ENCODE assay signal across 19 cellular contexts in genomic region chr7:115211171-115211570, GRCh38.
DNase-seq lines count a peak whose midpoint lies in the region; ATAC-seq, FAIRE-seq and TF ChIP-seq lines count a peak whose summit lies in the region.
"Had no signal": no experiment of that assay in that cellular context is flagged by ENCODE, and none has a peak within 500 bp of the region (broad histone marks: within the 10 kb centered on the region; RNA-seq: fewer than 3 reads in every experiment).

No MANE protein-coding gene starts in this region.

- no peak for TF ChIP-seq POLR2A in heart left ventricle (IDR thresholded peaks at IDR 0.05)
- TF ChIP-seq POLR2A in lower leg skin (IDR thresholded peaks at IDR 0.05): no peak

- peak; percentile 50 to 68 (median 67) for ATAC-seq in heart left ventricle
- ATAC-seq: CD8-positive, alpha-beta T cell; GM23338 had no signal

- H3K9me3 ChIP-seq in heart left ventricle (peaks cover 0 to 12% (median 2%) of the 10 kb centered on the region in 12 donors), left ventricle myocardium inferior (replicated peaks) (peaks cover 9% of the 10 kb centered on the region)

- WGBS in heart left ventricle, 4 donors: 23 to 32% (median 29%) methylated on average over 1 of the region's 1 CpG
- WGBS in lower leg skin, 2 donors: 65 to 73% methylated on average over 1 of the region's 1 CpG

- H3K36me3 ChIP-seq in heart left ventricle (no peaks in the 10 kb centered on the region), left ventricle myocardium inferior (no peaks in the 10 kb centered on the region)

- DNase-seq in heart left ventricle (no peak), cardiac septum (ENCODE audit: low spot score) (no peak), GM18507 (ENCODE audit: extremely low spot score, insufficient read length, low read depth) (no peak), left ventricle myocardium inferior (no peak), lower leg skin (ENCODE audit: low spot score in 2 of 2) (no peak), dermis blood vessel endothelial cell (no peak)
- DNase-seq: Caco-2; CD4-positive, CD25-positive, alpha-beta regulatory T cell; CD8-positive, alpha-beta T cell; DMS153; DND-41; H9; HFFc6 had no signal

- FAIRE-seq in A204.1 (lab: Jason Lieb, UNC) (peak; percentile 34), GM18507 (lab: Jason Lieb, UNC) (peak; percentile 18)
- FAIRE-seq: G401.6, GM19239 had no signal

- intact Hi-C loops in heart left ventricle (cut with DNase I) (loop anchor here in 4 of 10 donors (5.0 to 10.0 kb wide), 5 partner anchors 96 to 1126 kb away; partner anchors contain the start of gene MDFIC (in 1 of the 4)), cardiac septum (cut with DNase I) (loop anchor here (5.0 to 10.0 kb wide), 2 partner anchors 226 to 344 kb away; no protein-coding TSS in a partner anchor), left ventricle myocardium inferior (cut with micrococcal nuclease) (no loop called here), lower leg skin (cut with DNase I; ENCODE audit: low total_unique reads) (no loop called here)

- H3K27ac ChIP-seq in heart left ventricle: peak overlapping the region in 6 of 12 donors; percentile 47 to 77 (median 64)
- peak overlapping the region; percentile 47 for H3K27ac ChIP-seq in left ventricle myocardium inferior (replicated peaks)
- H3K27ac ChIP-seq: BLaER1, C4-2B had no signal

- TF ChIP-seq CTCF in heart left ventricle (IDR thresholded peaks at IDR 0.05) (no peak), left ventricle myocardium inferior (IDR thresholded peaks at IDR 0.05; ENCODE audit: borderline replicate concordance) (no peak), lower leg skin (IDR thresholded peaks at IDR 0.05) (no peak)

- no peaks in the 10 kb centered on the region for H3K27me3 ChIP-seq in heart left ventricle
- H3K27me3 ChIP-seq in left ventricle myocardium inferior (ENCODE audit: low read depth): no peaks in the 10 kb centered on the region
- H3K27me3 ChIP-seq: BLaER1 had no signal

- H3K4me1 ChIP-seq in heart left ventricle (peaks cover 0 to 9% (median 0%) of the 10 kb centered on the region in 12 donors), left ventricle myocardium inferior (peaks cover 5% of the 10 kb centered on the region)
- H3K4me1 ChIP-seq: BLaER1, Caco-2 had no signal

- no peak overlapping the region for H3K4me3 ChIP-seq in heart left ventricle
- no peak overlapping the region for H3K4me3 ChIP-seq in left ventricle myocardium inferior
- H3K4me3 ChIP-seq in lower leg skin (ENCODE audit: low read depth, poor library complexity, severe bottlenecking): no peak overlapping the region
- H3K4me3 ChIP-seq: BLaER1, GM23338 had no signal
